ENCODE assay signal across 11 cellular contexts in the genomic region with DNA sequence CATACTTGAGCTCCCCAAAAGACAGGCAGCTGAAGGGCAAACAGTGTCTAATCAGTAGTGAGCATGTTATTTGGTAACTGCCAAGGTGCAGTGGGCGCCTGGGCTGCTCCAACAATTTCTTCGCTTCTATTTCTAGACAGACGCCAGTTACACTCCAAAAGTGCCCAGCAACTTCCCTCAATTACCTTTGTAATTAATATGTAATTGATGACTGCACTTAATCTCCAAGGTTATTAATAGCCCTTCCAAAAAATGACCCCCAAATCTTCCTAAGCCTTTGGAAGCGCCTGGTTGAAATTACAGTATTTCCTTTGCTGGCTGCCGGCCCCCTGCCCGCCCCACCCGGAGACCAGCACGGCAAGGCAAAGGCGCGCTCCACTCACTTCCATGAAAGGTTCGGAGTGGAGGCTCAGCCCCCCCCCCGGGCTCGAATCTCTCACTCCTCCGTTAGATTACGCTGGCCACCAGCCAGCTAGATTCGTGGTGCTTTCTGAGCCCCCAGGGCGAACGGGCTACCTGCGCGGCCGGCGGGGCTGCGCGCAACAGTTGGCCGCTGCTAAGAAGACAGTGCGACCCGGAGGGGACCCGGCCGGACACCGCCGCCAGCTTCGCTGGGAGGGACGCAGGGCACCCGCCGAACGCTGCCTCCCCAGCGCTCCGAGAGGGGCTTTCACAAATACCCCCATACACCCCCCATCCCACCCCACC. TPM values are rescaled to one million over a fixed set of nuclear protein-coding genes. Genes with fewer than 3 reads are reported as not detected.
A peak's percentile ranks its signal among the peaks of the same experiment; 100 is the strongest.
DNase-seq lines count a peak whose midpoint lies in the region; ATAC-seq and TF ChIP-seq lines count a peak whose summit lies in the region.
"Had no signal": no experiment of that assay in that cellular context is flagged by ENCODE, and none has a peak within 500 bp of the region (broad histone marks: within the 10 kb centered on the region; RNA-seq: fewer than 3 reads in every experiment).

No MANE protein-coding gene starts in this region.

- no peaks in the 10 kb centered on the region for H3K9me3 Mint-ChIP-seq in activated CD8-positive, alpha-beta memory T cell treated with anti-CD3 and anti-CD28 coated beads, Interleukin-2, amount 10 ng/mL, durations not matched to agents 7 days and 5 days (ENCODE audit: low read depth)

- CTCF ChIA-PET in activated CD8-positive, alpha-beta memory T cell treated with anti-CD3 and anti-CD28 coated beads, Interleukin-2, amount 10 ng/mL, durations not matched to agents 7 days and 5 days (lab: Charles Lee): no interaction called here

- H3K36me3 ChIP-seq in ES-I3 (ENCODE audit: insufficient read depth, low read length): peaks cover 8% of the 10 kb centered on the region; the same call in 1 of the 2 replicates
- H3K36me3 ChIP-seq: right lobe of liver had no signal

- in situ Hi-C loops in astrocyte of the cerebellum (cut with HindIII; ENCODE audit: low sequenced_read_pairs): no loop called here

- no peaks in the 10 kb centered on the region for H3K9me3 ChIP-seq in ES-I3 (ENCODE audit: control insufficient read depth, insufficient read depth, low read length)
- H3K9me3 ChIP-seq: right lobe of liver had no signal

- no peak overlapping the region for H3K27ac Mint-ChIP-seq in activated CD8-positive, alpha-beta memory T cell treated with anti-CD3 and anti-CD28 coated beads, Interleukin-2, amount 10 ng/mL, durations not matched to agents 7 days and 5 days
- H3K27ac Mint-ChIP-seq: activated naive CD8-positive, alpha-beta T cell had no signal

- TF ChIP-seq CTCF in astrocyte of the cerebellum (IDR thresholded peaks at IDR 0.05; ENCODE audit: low read depth, low read length, missing control alignments): no peak

- peaks cover 39% of the 10 kb centered on the region for H3K4me1 ChIP-seq in ES-I3 (ENCODE audit: insufficient read depth, low read length)
- H3K4me1 ChIP-seq: right lobe of liver had no signal

- ATAC-seq in GM21825 (IDR thresholded peaks at IDR 0.05; ENCODE audit: unreplicated experiment) (no peak), HG03025 (IDR thresholded peaks at IDR 0.05; ENCODE audit: low FRiP score, unreplicated experiment) (no peak)
- ATAC-seq in activated CD8-positive, alpha-beta memory T cell treated with anti-CD3 and anti-CD28 coated beads, Interleukin-2, amount 10 ng/mL, durations not matched to agents 7 days and 5 days: no peak

- no peaks in the 10 kb centered on the region for H3K4me1 Mint-ChIP-seq in activated CD8-positive, alpha-beta memory T cell treated with anti-CD3 and anti-CD28 coated beads, Interleukin-2, amount 10 ng/mL, durations not matched to agents 7 days and 5 days

- peaks cover 60% of the 10 kb centered on the region for H3K27me3 Mint-ChIP-seq in activated CD8-positive, alpha-beta memory T cell treated with anti-CD3 and anti-CD28 coated beads, Interleukin-2, amount 10 ng/mL, durations not matched to agents 7 days and 5 days

- no peaks in the 10 kb centered on the region for H3K36me3 Mint-ChIP-seq in activated CD8-positive, alpha-beta memory T cell treated with anti-CD3 and anti-CD28 coated beads, Interleukin-2, amount 10 ng/mL, durations not matched to agents 7 days and 5 days
- H3K36me3 Mint-ChIP-seq: activated naive CD8-positive, alpha-beta T cell had no signal

- H3K4me3 Mint-ChIP-seq in activated CD8-positive, alpha-beta memory T cell treated with anti-CD3 and anti-CD28 coated beads, Interleukin-2, amount 10 ng/mL, durations not matched to agents 7 days and 5 days: no peak overlapping the region

- H3K4me3 ChIP-seq in astrocyte of the cerebellum (ENCODE audit: low read depth, low read length): peak overlapping the region; percentile 69
- peak overlapping the region; percentile 72 for H3K4me3 ChIP-seq in iPS-11a (ENCODE audit: low read depth, low read length)

- peak overlapping the region; percentile 90 for H3K9ac ChIP-seq in ES-I3 (ENCODE audit: low read depth, low read length)

- DNase-seq in astrocyte of the cerebellum (ENCODE audit: low read depth): no peak
- DNase-seq in retina: peak; percentile 30
- no peak for DNase-seq in inferior parietal cortex (ENCODE audit: extremely low spot score)
- DNase-seq in activated CD8-positive, alpha-beta memory T cell treated with anti-CD3 and anti-CD28 coated beads, Interleukin-2, amount 10 ng/mL, durations not matched to agents 7 days and 5 days: no peak
- DNase-seq: foreskin melanocyte, right lobe of liver had no signal

RNA-seq across cellular contexts. Expression of gene GPC4, which starts 1.9 kb away (rescaled TPM):
- not detected for total RNA-seq in activated CD8-positive, alpha-beta memory T cell treated with anti-CD3 and anti-CD28 coated beads, Interleukin-2, amount 10 ng/mL, durations not matched to agents 7 days and 5 days
